10 cellular contexts compared by ENCODE assay signal in the genomic region with DNA sequence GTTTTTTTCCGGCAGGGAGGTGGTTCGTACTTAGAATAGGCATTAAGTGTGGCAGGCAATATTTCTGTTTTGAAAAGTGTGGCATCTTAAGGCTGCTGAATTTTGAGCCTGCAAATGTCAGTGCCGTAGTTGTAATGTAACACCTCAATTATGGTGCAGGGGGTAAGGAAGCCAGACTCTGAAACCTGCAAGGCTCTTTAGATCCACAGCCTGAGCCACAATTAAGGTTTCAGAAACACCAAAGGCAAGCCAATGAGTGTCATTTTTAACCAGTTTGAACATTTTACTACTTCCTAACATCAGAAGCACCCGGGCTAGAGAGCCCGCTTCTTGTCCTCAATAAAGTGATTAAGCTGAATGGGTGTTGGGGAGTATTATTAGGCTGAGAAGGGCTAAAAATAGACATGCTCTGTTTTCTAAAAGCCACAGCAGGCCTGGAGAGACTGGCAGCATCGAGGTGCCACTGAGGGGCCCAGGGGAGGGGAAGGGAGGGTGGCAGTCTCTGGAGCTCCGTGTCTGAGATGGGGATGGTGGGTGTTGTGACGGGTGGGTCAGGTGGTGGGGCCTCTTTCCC.
A peak's percentile ranks its signal among the peaks of the same experiment; 100 is the strongest.
DNase-seq lines count a peak whose midpoint lies in the region; ATAC-seq and TF ChIP-seq lines count a peak whose summit lies in the region.
"Had no signal": no experiment of that assay in that cellular context is flagged by ENCODE, and none has a peak within 500 bp of the region (broad histone marks: within the 10 kb centered on the region; RNA-seq: fewer than 3 reads in every experiment).

No MANE protein-coding gene starts in this region.

- H3K4me2 ChIP-seq in parathyroid adenoma (ENCODE audit: low read length), result peak overlapping the region; percentile 22

- no peaks in the 10 kb centered on the region for H3K9me3 Mint-ChIP-seq in endodermal cell

- no peak overlapping the region for H3K27ac Mint-ChIP-seq in endodermal cell

- WGBS in esophagus squamous epithelium, 2 donors, result 57 to 76% methylated on average over 8 of the region's 8 CpGs
- 79 to 85% methylated on average over 5 to 8 of the region's 8 CpGs for WGBS in endodermal cell (ENCODE audit: insufficient coverage in 1 of 2, insufficient read length in 1 of 2), 2 experiments

- H3K9ac ChIP-seq in parathyroid adenoma (no peak overlapping the region), endodermal cell (ENCODE audit: extremely low read depth, low read length, poor library complexity, severe bottlenecking) (no peak overlapping the region)

- TF ChIP-seq CTCF in C4-2B (conservative IDR thresholded peaks at IDR 0.05) (no peak), esophagus squamous epithelium (IDR thresholded peaks at IDR 0.05) (no peak), parathyroid adenoma (IDR thresholded peaks at IDR 0.05) (no peak), endodermal cell (conservative IDR thresholded peaks at IDR 0.05) (no peak)

- H2AFZ ChIP-seq in parathyroid adenoma, result no peak overlapping the region

- no peaks in the 10 kb centered on the region for H3K4me1 Mint-ChIP-seq in endodermal cell

- DNase-seq in NCI-H82 (lab: John Stamatoyannopoulos, UW) (peak; percentile 38), esophagus squamous epithelium (lab: John Stamatoyannopoulos, UW) (no peak), endodermal cell (no peak), MG63 (no peak), NOMO-1 treated with dmso at 0.1 percent for 144 hours (lab: John Stamatoyannopoulos, UW; ENCODE audit: unreplicated experiment) (no peak)
- DNase-seq: mesenchymal stem cell, SHP77 had no signal

- H3K4me3 Mint-ChIP-seq in endodermal cell, result no peak overlapping the region

- H3K79me2 ChIP-seq in parathyroid adenoma, result peaks cover 63% of the 10 kb centered on the region

- H3K27ac ChIP-seq in C4-2B, result peak overlapping the region; percentile 96
- H3K27ac ChIP-seq in esophagus squamous epithelium, result peak overlapping the region; percentile 68 to 99 (median 96)
- H3K27ac ChIP-seq in parathyroid adenoma, result peak overlapping the region; percentile 92
- H3K27ac ChIP-seq in endodermal cell (ENCODE audit: low read depth, low read length), result no peak overlapping the region

- H3K4me1 ChIP-seq in esophagus squamous epithelium, result peaks cover 34 to 100% (median 84%) of the 10 kb centered on the region in 3 donors
- H3K4me1 ChIP-seq in parathyroid adenoma, result peaks cover 70% of the 10 kb centered on the region
- H3K4me1 ChIP-seq in endodermal cell (ENCODE audit: control insufficient read depth, insufficient read depth, low read length), result no peaks in the 10 kb centered on the region

- H3K36me3 ChIP-seq in esophagus squamous epithelium, result peaks cover 0 to 14% (median 0%) of the 10 kb centered on the region in 3 donors
- no peaks in the 10 kb centered on the region for H3K36me3 ChIP-seq in parathyroid adenoma (ENCODE audit: control insufficient read depth, insufficient read depth, low read length)
- no peaks in the 10 kb centered on the region for H3K36me3 ChIP-seq in endodermal cell (ENCODE audit: control insufficient read depth, insufficient read depth, low read length)
- no peaks in the 10 kb centered on the region for H3K36me3 ChIP-seq in MG63

- intact Hi-C loops in esophagus squamous epithelium (cut with DNase I), result no loop called here

- H3K27me3 Mint-ChIP-seq in endodermal cell (ENCODE audit: insufficient read depth), result peaks cover 15% of the 10 kb centered on the region

- H3K4me3 ChIP-seq in esophagus squamous epithelium, result no peak overlapping the region
- H3K4me3 ChIP-seq in parathyroid adenoma (ENCODE audit: low read depth, low read length), result no peak overlapping the region
- no peak overlapping the region for H3K4me3 ChIP-seq in endodermal cell (ENCODE audit: low read length)
- H3K4me3 ChIP-seq in MG63, result no peak overlapping the region

- no peak for TF ChIP-seq POLR2A in esophagus squamous epithelium (IDR thresholded peaks at IDR 0.05)

- H3K9me3 ChIP-seq in esophagus squamous epithelium, result no peaks in the 10 kb centered on the region
- H3K9me3 ChIP-seq in parathyroid adenoma (ENCODE audit: control insufficient read depth, low read length), result no peaks in the 10 kb centered on the region
- no peaks in the 10 kb centered on the region for H3K9me3 ChIP-seq in endodermal cell (ENCODE audit: control insufficient read depth, low read length)
- H3K9me3 ChIP-seq in MG63, result no peaks in the 10 kb centered on the region

- no peaks in the 10 kb centered on the region for H3K36me3 Mint-ChIP-seq in endodermal cell (ENCODE audit: low read depth)

- no peak for ATAC-seq in GM18909 (IDR thresholded peaks at IDR 0.05; ENCODE audit: poor library complexity, unreplicated experiment)

- peaks cover 0 to 48% (median 0%) of the 10 kb centered on the region in 4 donors for H3K27me3 ChIP-seq in esophagus squamous epithelium
- H3K27me3 ChIP-seq in parathyroid adenoma (ENCODE audit: control insufficient read depth, insufficient read depth, low read length), result no peaks in the 10 kb centered on the region
- H3K27me3 ChIP-seq in endodermal cell (ENCODE audit: control insufficient read depth, insufficient read depth, low read length, poor library complexity, severe bottlenecking), result peaks cover 12% of the 10 kb centered on the region
- peaks cover 7% of the 10 kb centered on the region for H3K27me3 ChIP-seq in MG63
